Comparison of ENCODE assay signal across 1 cellular context in genomic region chr5:94240616-94241287, GRCh38.
TF ChIP-seq lines count a peak whose summit lies in the region.

No MANE protein-coding gene starts in this region.

TF ChIP-seq in SK-N-SH, 30 proteins besides CTCF, POLR2A, EP300 and RAD21 (continued from another document):
- TF ChIP-seq TAF1 (IDR thresholded peaks at IDR 0.05; ENCODE audit: borderline replicate concordance, low read depth, low read length) (peak; percentile 57; the same call in 1 of the 2 replicates), NRF1 (IDR thresholded peaks at IDR 0.05; ENCODE audit: low read depth, low read length) (no peak), TCF12 (IDR thresholded peaks at IDR 0.05) (peak; percentile 79), CHD2 (IDR thresholded peaks at IDR 0.05; ENCODE audit: low read length, partially characterized antibody) (no peak), RFX5 (IDR thresholded peaks at IDR 0.05; ENCODE audit: low read length) (no peak), RXRA (IDR thresholded peaks at IDR 0.05; ENCODE audit: borderline replicate concordance, low read depth) (no peak), JUND (IDR thresholded peaks at IDR 0.05) (peak; percentile 73), REST (IDR thresholded peaks at IDR 0.05; ENCODE audit: low read depth, low read length) (peak; percentile 52; the same call in 1 of the 2 replicates), ZBTB33 (IDR thresholded peaks at IDR 0.05; ENCODE audit: borderline replicate concordance, low read depth) (no peak), FOXJ3 (CRISPR knock-in tag; IDR thresholded peaks at IDR 0.05) (no peak), TEAD4 (IDR thresholded peaks at IDR 0.05; ENCODE audit: borderline replicate concordance, insufficient read depth) (peak; percentile 96), EZH2phosphoT487 (IDR thresholded peaks at IDR 0.05; ENCODE audit: borderline replicate concordance, low read depth) (no peak)
